Comparison of ENCODE assay signal across 22 cellular contexts in the genomic region with DNA sequence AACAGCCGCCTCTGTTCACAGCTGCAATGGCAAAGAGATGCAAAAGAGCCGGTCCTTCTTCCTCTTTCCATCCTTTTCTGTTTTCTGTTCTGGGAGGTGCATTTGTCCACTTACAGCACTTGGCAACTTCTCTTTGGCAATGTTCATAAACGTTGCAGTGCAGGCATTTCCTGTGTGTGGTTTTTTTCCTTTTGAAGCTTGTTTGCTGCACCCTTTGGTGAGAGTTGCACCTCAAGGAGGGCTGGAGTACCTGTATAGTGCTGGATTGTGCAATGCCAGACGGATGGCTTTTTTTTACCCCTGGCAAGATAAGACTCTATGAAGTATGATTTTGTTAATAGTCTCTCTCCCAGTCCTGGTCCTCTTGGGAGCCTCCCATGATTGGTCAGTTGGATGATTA. TPM values are rescaled to one million over a fixed set of nuclear protein-coding genes. Genes with fewer than 3 reads are reported as not detected.
A peak's percentile ranks its signal among the peaks of the same experiment; 100 is the strongest.
DNase-seq lines count a peak whose midpoint lies in the region; ATAC-seq, FAIRE-seq and TF ChIP-seq lines count a peak whose summit lies in the region.
"Had no signal": no experiment of that assay in that cellular context is flagged by ENCODE, and none has a peak within 500 bp of the region (broad histone marks: within the 10 kb centered on the region; RNA-seq: fewer than 3 reads in every experiment).

No MANE protein-coding gene starts in this region.

- no peaks in the 10 kb centered on the region for H3K27me3 ChIP-seq in right atrium auricular region
- no peaks in the 10 kb centered on the region for H3K27me3 ChIP-seq in bronchial epithelial cell (ENCODE audit: control insufficient read depth, insufficient read depth, low read length)
- H3K27me3 ChIP-seq in upper lobe of right lung = no peaks in the 10 kb centered on the region
- no peaks in the 10 kb centered on the region for H3K27me3 ChIP-seq in H7 (ENCODE audit: control insufficient read depth, insufficient read depth, low read length)
- H3K27me3 ChIP-seq: esophagus muscularis mucosa, MG63 had no signal

- no peak overlapping the region for H3K27ac ChIP-seq in right atrium auricular region
- peak overlapping the region; percentile 33 for H3K27ac ChIP-seq in upper lobe of right lung
- H3K27ac ChIP-seq: esophagus muscularis mucosa had no signal

- intact Hi-C loops in left ventricle myocardium superior (cut with micrococcal nuclease) = no loop called here
- intact Hi-C loops in upper lobe of right lung (cut with DNase I) = no loop called here

- no peak for FAIRE-seq in bronchial epithelial cell (lab: Jason Lieb, UNC)

- ATAC-seq in left ventricle myocardium superior (peak; percentile 21), upper lobe of right lung (peak; percentile 89)
- ATAC-seq: GM23338, Right ventricle myocardium inferior had no signal

- DNase-seq in left ventricle myocardium superior = no peak
- DNase-seq in right atrium auricular region (ENCODE audit: low spot score) = no peak
- DNase-seq in NOMO-1 (lab: John Stamatoyannopoulos, UW; ENCODE audit: unreplicated experiment in 2 of 2) = peak; percentile 24 to 76
- peak; percentile 85 for DNase-seq in bronchial epithelial cell (ENCODE audit: low read depth)
- DNase-seq in upper lobe of right lung = no peak
- DNase-seq in dedifferentiated amniotic fluid mesenchymal stem cell (ENCODE audit: extremely low spot score) = no peak
- DNase-seq in SW 1271 (lab: John Stamatoyannopoulos, UW) = no peak
- no peak for DNase-seq in H7
- DNase-seq: ACHN; activated CD4-positive, alpha-beta memory T cell treated with anti-CD3 and anti-CD28 coated beads for 36 hours; activated T-cell treated with anti-CD3 and anti-CD28 coated beads for 4 hours; amniotic stem cell; CD4-positive, alpha-beta memory T cell; effector CD4-positive, alpha-beta T cell; MG63; NCI-H1930; NCI-H524 treated with DMSO at 0.1 percent for 48 hours; occipital lobe; substantia nigra had no signal

- TF ChIP-seq CTCF in right atrium auricular region (IDR thresholded peaks at IDR 0.05) = no peak
- TF ChIP-seq CTCF in bronchial epithelial cell (IDR thresholded peaks at IDR 0.05; ENCODE audit: insufficient read depth, low read length, severe bottlenecking) = no peak
- TF ChIP-seq CTCF in upper lobe of right lung (IDR thresholded peaks at IDR 0.05) = no peak

- H3K4me1 ChIP-seq in right atrium auricular region = peaks cover 0 to 5% of the 10 kb centered on the region in 2 donors
- H3K4me1 ChIP-seq in upper lobe of right lung = peaks cover 45% of the 10 kb centered on the region

- H3K4me3 ChIP-seq in right atrium auricular region (no peak overlapping the region), bronchial epithelial cell (ENCODE audit: low read depth, low read length) (no peak overlapping the region), upper lobe of right lung (no peak overlapping the region), H7 (ENCODE audit: insufficient read depth, low read depth, low read length) (no peak overlapping the region)
- H3K4me3 ChIP-seq: esophagus muscularis mucosa, GM23338, MG63 had no signal

- H3K9me3 ChIP-seq in right atrium auricular region (no peaks in the 10 kb centered on the region), upper lobe of right lung (no peaks in the 10 kb centered on the region)
- H3K9me3 ChIP-seq: esophagus muscularis mucosa, MG63 had no signal

- H3K36me3 ChIP-seq in right atrium auricular region (no peaks in the 10 kb centered on the region), bronchial epithelial cell (ENCODE audit: control insufficient read depth, insufficient read depth, low read length) (no peaks in the 10 kb centered on the region), upper lobe of right lung (no peaks in the 10 kb centered on the region), H7 (replicated peaks; ENCODE audit: control insufficient read depth, insufficient read depth, low read length) (no peaks in the 10 kb centered on the region)
- H3K36me3 ChIP-seq: esophagus muscularis mucosa, MG63 had no signal

RNA-seq across cellular contexts. Expression of gene HABP2, which starts 53.8 kb away (rescaled TPM):
- total RNA-seq in left ventricle myocardium superior (not detected), right atrium auricular region (not detected), bronchial epithelial cell (not detected in 2 replicates), upper lobe of right lung (3.6 TPM)
- total RNA-seq in H7 (2014; rRNA removed; shearing (Covaris generic)) = not detected in 2 replicates
- total RNA-seq: activated CD4-positive, alpha-beta memory T cell treated with anti-CD3 and anti-CD28 coated beads for 36 hours; CD4-positive, alpha-beta memory T cell; esophagus muscularis mucosa; GM23338; Right ventricle myocardium inferior had no signal

Comparison
In these comparisons a context has a peak if more than half of its experiments do, and no peak if none do; other contexts are left out.
1. DNase-seq: peak in NOMO-1 (2 of 2) and bronchial epithelial cell (single experiment); none in left ventricle myocardium superior (single experiment), right atrium auricular region (single experiment), upper lobe of right lung (single experiment), dedifferentiated amniotic fluid mesenchymal stem cell (single experiment), SW 1271 (0 of 2) and H7 (single experiment).